25 cellular contexts compared by ENCODE assay signal in the genomic region with DNA sequence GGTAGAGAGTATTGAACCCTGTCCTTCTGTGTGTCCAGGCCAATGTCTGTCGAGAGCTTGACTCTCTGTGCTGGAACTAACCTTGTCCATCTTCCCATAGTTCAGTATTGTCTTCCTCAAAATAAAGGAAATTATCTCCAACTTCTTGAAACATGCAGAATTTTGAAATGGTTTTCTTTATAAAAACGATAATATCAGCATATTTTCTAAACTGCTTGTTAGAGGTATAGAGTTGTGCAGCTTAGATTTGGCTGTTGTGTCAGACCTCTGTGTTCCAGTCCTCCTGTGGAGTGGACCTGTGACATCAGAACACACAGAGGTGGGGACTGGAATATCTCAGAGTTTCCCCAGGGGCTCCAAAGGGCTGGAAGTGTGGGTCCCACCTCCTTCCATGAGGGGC. TPM values are rescaled to one million over a fixed set of nuclear protein-coding genes. Genes with fewer than 3 reads are reported as not detected.
"Had no signal": no experiment of that assay in that cellular context is flagged by ENCODE, and none has a peak within 500 bp of the region (broad histone marks: within the 10 kb centered on the region; RNA-seq: fewer than 3 reads in every experiment).

No MANE protein-coding gene starts in this region.

- H3K4me3 ChIP-seq: coronary artery, dorsolateral prefrontal cortex, heart left ventricle, psoas muscle, spleen, tibial nerve had no signal

- H3K9ac ChIP-seq: parathyroid adenoma had no signal

- H3K9me3 ChIP-seq: heart left ventricle, psoas muscle, spleen, tibial nerve had no signal

- H3K36me3 ChIP-seq: heart left ventricle, spleen, tibial nerve had no signal

- H3K27ac ChIP-seq: coronary artery, dorsolateral prefrontal cortex, foreskin keratinocyte, heart left ventricle, parathyroid adenoma, psoas muscle, spleen, tibial nerve had no signal

- ATAC-seq: activated T-cell treated with anti-CD3 and anti-CD28 coated beads, Interleukin-2, amount 50 U/mL, for 72 hours; heart left ventricle; left colon; naive thymus-derived CD4-positive, alpha-beta T cell; psoas muscle had no signal

- H3K27me3 ChIP-seq: foreskin keratinocyte, heart left ventricle, spleen had no signal

- H2AFZ ChIP-seq: parathyroid adenoma had no signal

- H3K4me1 ChIP-seq: parathyroid adenoma, psoas muscle, tibial nerve had no signal

- H3K79me2 ChIP-seq: parathyroid adenoma had no signal

- DNase-seq: activated CD4-positive, alpha-beta T cell treated with anti-CD3 and anti-CD28 coated beads for 4 hours; activated CD4-positive, alpha-beta T cell treated with anti-CD3 and anti-CD28 coated beads, Interleukin-2, amount 50 U/mL, for 4 hours; activated CD4-positive, CD25-positive, alpha-beta regulatory T cell; activated naive CD4-positive, alpha-beta T cell treated with Interleukin-2 at 50 U/mL for 16 hours; activated T-cell treated with anti-CD3 and anti-CD28 coated beads for 4 hours; activated T-cell treated with anti-CD3 and anti-CD28 coated beads, Interleukin-2, amount 50 U/mL, for 72 hours; anterior cingulate cortex; dorsolateral prefrontal cortex; effector memory CD4-positive, alpha-beta T cell; foreskin keratinocyte; heart left ventricle; hypothalamus; immature natural killer cell; kidney; left colon; midbrain; naive thymus-derived CD4-positive, alpha-beta T cell; psoas muscle; spleen; stimulated activated CD4-positive, alpha-beta T cell treated with anti-CD3 and anti-CD28 coated beads, Interleukin-2, amount 100 ng/mL, for 48 hours; stimulated activated naive CD4-positive, alpha-beta T cell treated with Interleukin-2 at 50 U/mL for 16 hours had no signal

RNA-seq across cellular contexts. Expression of gene AKR1E2, which starts 22.2 kb away (rescaled TPM):
- polyA plus RNA-seq: immature natural killer cell, neural cell had no signal
